2 cellular contexts compared by ENCODE assay signal in the genomic region with DNA sequence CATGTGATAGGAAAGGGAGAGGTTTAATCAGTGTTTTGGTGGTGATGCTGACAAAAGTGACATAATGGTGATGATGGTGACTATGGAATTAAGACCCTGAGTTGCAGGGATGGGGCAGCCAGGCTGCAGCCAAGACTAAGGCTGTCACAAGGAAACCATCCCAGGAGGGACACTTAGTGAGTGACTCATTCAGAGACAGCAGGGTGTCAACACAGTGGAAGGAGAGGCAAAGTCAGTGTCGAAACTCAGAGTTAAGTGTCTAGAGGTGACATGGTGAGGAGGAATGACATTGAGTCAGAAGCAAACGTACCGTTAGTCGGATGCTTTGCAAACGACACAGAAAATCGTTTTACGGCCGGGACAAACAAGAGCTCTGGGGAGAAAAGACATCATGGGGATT. TPM values are rescaled to one million over a fixed set of nuclear protein-coding genes. Genes with fewer than 3 reads are reported as not detected.
"Had no signal": no experiment of that assay in that cellular context is flagged by ENCODE, and none has a peak within 500 bp of the region (broad histone marks: within the 10 kb centered on the region; RNA-seq: fewer than 3 reads in every experiment).

No MANE protein-coding gene starts in this region.

RNA-seq across cellular contexts. Expression of a gene that starts 30.0 kb away (rescaled TPM):
- total RNA-seq: LHCN-M2, M059J had no signal

RNA-seq across cellular contexts. Expression of a gene that starts 54.8 kb away (rescaled TPM):
- total RNA-seq: LHCN-M2, M059J had no signal
